ENCODE assay signal across 17 cellular contexts in genomic region chr2:118604346-118604745, GRCh38.
DNase-seq lines count a peak whose midpoint lies in the region; ATAC-seq, FAIRE-seq and TF ChIP-seq lines count a peak whose summit lies in the region.
"Had no signal": no experiment of that assay in that cellular context is flagged by ENCODE, and none has a peak within 500 bp of the region (broad histone marks: within the 10 kb centered on the region; RNA-seq: fewer than 3 reads in every experiment).

No MANE protein-coding gene starts in this region.

- H3K4me1 Mint-ChIP-seq in endodermal cell, result peaks cover 18% of the 10 kb centered on the region
- H3K4me1 Mint-ChIP-seq: CD8-positive, alpha-beta memory T cell had no signal

- TF ChIP-seq EP300 in HepG2 (IDR thresholded peaks at IDR 0.05; ENCODE audit: low read depth in 2 of 2, low read length in 2 of 2), result no peak
- TF ChIP-seq EP300 in HepG2 (CRISPR knock-in tag; IDR thresholded peaks at IDR 0.05; ENCODE audit: borderline replicate concordance), result no peak

- peak overlapping the region; percentile 32 for H3K27ac Mint-ChIP-seq in endodermal cell
- H3K27ac Mint-ChIP-seq: CD8-positive, alpha-beta memory T cell; H9 had no signal

- 12% methylated on average over 3 of the region's 3 CpGs for WGBS in HepG2 (ENCODE audit: low lambda C conversion rate)
- 38% methylated on average over 3 of the region's 3 CpGs for WGBS in right lobe of liver (ENCODE audit: insufficient coverage, low coverage, low lambda C conversion rate, missing lambda C conversion rate)
- WGBS in endodermal cell (ENCODE audit: insufficient coverage in 1 of 2, insufficient read length in 1 of 2), 2 experiments, result 65 to 88% methylated on average over 3 of the region's 3 CpGs

- TF ChIP-seq CTCF in HepG2 (CRISPR knock-in tag; IDR thresholded peaks at IDR 0.05) (no peak), right lobe of liver (IDR thresholded peaks at IDR 0.05) (no peak), endodermal cell (conservative IDR thresholded peaks at IDR 0.05) (no peak), gastrocnemius medialis (IDR thresholded peaks at IDR 0.05 in 4 of 5, conservative IDR thresholded peaks at IDR 0.05 in 1 of 5) (no peak)

- H2AFZ ChIP-seq in HepG2 (ENCODE audit: low read length), result no peak overlapping the region
- H2AFZ ChIP-seq: GM23248 had no signal

- TF ChIP-seq RAD21 in HepG2 (CRISPR knock-in tag; IDR thresholded peaks at IDR 0.05), result no peak

- H3K9ac ChIP-seq in HepG2 (ENCODE audit: insufficient read depth, low read depth, low read length), result no peak overlapping the region
- H3K9ac ChIP-seq in endodermal cell (ENCODE audit: extremely low read depth, low read length, poor library complexity, severe bottlenecking), result no peak overlapping the region
- H3K9ac ChIP-seq: BLaER1, GM23248 had no signal

- DNase-seq in HepG2 (ENCODE audit: low spot score), result no peak
- DNase-seq in right lobe of liver, result no peak
- DNase-seq in endodermal cell, result no peak
- DNase-seq in mucosa of gallbladder (ENCODE audit: low spot score), result peak; percentile 14
- DNase-seq in gastrocnemius medialis, result no peak
- DNase-seq in H54 (ENCODE audit: insufficient read length, low spot score), result no peak
- DNase-seq: 8988T; AML-193; CD8-positive, alpha-beta memory T cell; DMS53; GF-D8; GM23248; H9 had no signal

- peak overlapping the region; percentile 31 for H3K4me3 Mint-ChIP-seq in endodermal cell
- H3K4me3 Mint-ChIP-seq: CD8-positive, alpha-beta memory T cell; H9 had no signal

- POLR2A ChIA-PET in HepG2 (lab: Yijun Ruan, JAX), result no interaction called here

- BruUV-seq in HepG2 (replicated peaks; lab: Mats Ljungman, UMichigan), result no TSS peak

- H3K27ac ChIP-seq in HepG2 (ENCODE audit: extremely low read length, insufficient read depth, low read length) (no peak overlapping the region), right lobe of liver (no peak overlapping the region), endodermal cell (ENCODE audit: low read depth, low read length) (no peak overlapping the region), gastrocnemius medialis (no peak overlapping the region)
- H3K27ac ChIP-seq: BLaER1, GM23248 had no signal

- no peaks in the 10 kb centered on the region for H3K36me3 Mint-ChIP-seq in endodermal cell (ENCODE audit: low read depth)
- H3K36me3 Mint-ChIP-seq: CD8-positive, alpha-beta memory T cell had no signal

- peaks cover 26% of the 10 kb centered on the region for H3K9me3 Mint-ChIP-seq in endodermal cell

- H3K36me3 ChIP-seq in HepG2 (replicated peaks in 1 of 2; ENCODE audit: control insufficient read depth in 1 of 2, insufficient read depth in 2 of 2, low read length in 2 of 2) (no peaks in the 10 kb centered on the region), right lobe of liver (no peaks in the 10 kb centered on the region), endodermal cell (ENCODE audit: control insufficient read depth, insufficient read depth, low read length) (no peaks in the 10 kb centered on the region), gastrocnemius medialis (no peaks in the 10 kb centered on the region)
- H3K36me3 ChIP-seq: BLaER1 had no signal

- H3K27me3 Mint-ChIP-seq in endodermal cell (ENCODE audit: insufficient read depth), result peaks cover 6% of the 10 kb centered on the region
- H3K27me3 Mint-ChIP-seq: CD8-positive, alpha-beta memory T cell had no signal

- peak; percentile 68 for ATAC-seq in HepG2
- ATAC-seq in right lobe of liver, result no peak
- ATAC-seq in gastrocnemius medialis, result no peak
- no peak for ATAC-seq in GM18502 (IDR thresholded peaks at IDR 0.05; ENCODE audit: poor library complexity, unreplicated experiment)
- no peak for ATAC-seq in HG03135 (IDR thresholded peaks at IDR 0.05; ENCODE audit: unreplicated experiment)

- H3K4me1 ChIP-seq in HepG2 (ENCODE audit: insufficient read depth, low read length) (peaks cover 11% of the 10 kb centered on the region), right lobe of liver (no peaks in the 10 kb centered on the region), endodermal cell (ENCODE audit: control insufficient read depth, insufficient read depth, low read length) (peaks cover 11% of the 10 kb centered on the region), gastrocnemius medialis (no peaks in the 10 kb centered on the region)
- H3K4me1 ChIP-seq: BLaER1 had no signal

- no peaks in the 10 kb centered on the region for H4K20me1 ChIP-seq in HepG2 (ENCODE audit: insufficient read depth, low read length)
- H4K20me1 ChIP-seq: BLaER1 had no signal

- intact Hi-C loops in HepG2 (cut with micrococcal nuclease; ENCODE audit: unreplicated experiment) (no loop called here), right lobe of liver (cut with DNase I) (no loop called here), gastrocnemius medialis (cut with DNase I; ENCODE audit: low total_unique reads) (no loop called here)

- no peak for FAIRE-seq in HepG2 (lab: Jason Lieb, UNC)
- FAIRE-seq in H54 (lab: Jason Lieb, UNC), result no peak
- FAIRE-seq: HTR-8/SVneo had no signal

- H3K4me3 ChIP-seq in HepG2 (replicated peaks in 1 of 3; ENCODE audit: insufficient read depth in 1 of 3, low read depth in 2 of 3, low read length in 3 of 3) (no peak overlapping the region), right lobe of liver (no peak overlapping the region), endodermal cell (ENCODE audit: low read length) (peak overlapping the region; percentile 70), gastrocnemius medialis (no peak overlapping the region)
- H3K4me3 ChIP-seq: BLaER1, GM23248 had no signal

- no peak overlapping the region for H3K4me2 ChIP-seq in HepG2 (ENCODE audit: low read depth, low read length)
- H3K4me2 ChIP-seq: BLaER1 had no signal

- no peaks in the 10 kb centered on the region for H3K27me3 ChIP-seq in HepG2 (ENCODE audit: control insufficient read depth in 1 of 2, insufficient read depth in 2 of 2, low read length in 2 of 2)
- no peaks in the 10 kb centered on the region for H3K27me3 ChIP-seq in right lobe of liver
- H3K27me3 ChIP-seq in endodermal cell (ENCODE audit: control insufficient read depth, insufficient read depth, low read length, poor library complexity, severe bottlenecking), result no peaks in the 10 kb centered on the region
- no peaks in the 10 kb centered on the region for H3K27me3 ChIP-seq in gastrocnemius medialis
- H3K27me3 ChIP-seq: BLaER1 had no signal

- CTCF ChIA-PET in HepG2 (lab: Yijun Ruan, JAX; ENCODE audit: low intra/inter-chr PET ratio, low total read pairs), result no interaction called here

- peaks cover 5% of the 10 kb centered on the region; the same call in 1 of the 2 replicates for H3K9me3 ChIP-seq in HepG2 (ENCODE audit: low read length)
- no peaks in the 10 kb centered on the region for H3K9me3 ChIP-seq in right lobe of liver
- H3K9me3 ChIP-seq in endodermal cell (ENCODE audit: control insufficient read depth, low read length), result peaks cover 11% of the 10 kb centered on the region
- no peaks in the 10 kb centered on the region for H3K9me3 ChIP-seq in gastrocnemius medialis
- H3K9me3 ChIP-seq: BLaER1 had no signal

- no peak for TF ChIP-seq POLR2A in HepG2 (IDR thresholded peaks at IDR 0.05; ENCODE audit: insufficient read depth in 1 of 2, low read depth in 2 of 2, low read length in 2 of 2)
- no peak for TF ChIP-seq POLR2A in right lobe of liver (IDR thresholded peaks at IDR 0.05)
- no peak for TF ChIP-seq POLR2A in gastrocnemius medialis (IDR thresholded peaks at IDR 0.05)
- TF ChIP-seq POLR2A in H54 (IDR thresholded peaks at IDR 0.05; ENCODE audit: low read depth, low read length), result no peak

- in situ Hi-C loops in HepG2 (cut with HindIII; ENCODE audit: extremely low pct_ligation_motif_present, low pct_unique_long_range_greater_than_20kb) (no loop called here), gastrocnemius medialis (cut with MboI; ENCODE audit: low sequenced_read_pairs in 4 of 4) (no loop called here)

- H3K79me2 ChIP-seq in HepG2 (ENCODE audit: insufficient read depth, low read length), result no peaks in the 10 kb centered on the region

TF ChIP-seq in HepG2, 621 proteins besides CTCF, POLR2A, EP300 and RAD21:
- TF ChIP-seq HNF4A (CRISPR knock-in tag; IDR thresholded peaks at IDR 0.05) (peak; percentile 28; the same call in 1 of the 2 replicates), TCF7 (IDR thresholded peaks at IDR 0.05; ENCODE audit: low read depth) (no peak)
